8 cellular contexts compared by ENCODE assay signal in the genomic region with DNA sequence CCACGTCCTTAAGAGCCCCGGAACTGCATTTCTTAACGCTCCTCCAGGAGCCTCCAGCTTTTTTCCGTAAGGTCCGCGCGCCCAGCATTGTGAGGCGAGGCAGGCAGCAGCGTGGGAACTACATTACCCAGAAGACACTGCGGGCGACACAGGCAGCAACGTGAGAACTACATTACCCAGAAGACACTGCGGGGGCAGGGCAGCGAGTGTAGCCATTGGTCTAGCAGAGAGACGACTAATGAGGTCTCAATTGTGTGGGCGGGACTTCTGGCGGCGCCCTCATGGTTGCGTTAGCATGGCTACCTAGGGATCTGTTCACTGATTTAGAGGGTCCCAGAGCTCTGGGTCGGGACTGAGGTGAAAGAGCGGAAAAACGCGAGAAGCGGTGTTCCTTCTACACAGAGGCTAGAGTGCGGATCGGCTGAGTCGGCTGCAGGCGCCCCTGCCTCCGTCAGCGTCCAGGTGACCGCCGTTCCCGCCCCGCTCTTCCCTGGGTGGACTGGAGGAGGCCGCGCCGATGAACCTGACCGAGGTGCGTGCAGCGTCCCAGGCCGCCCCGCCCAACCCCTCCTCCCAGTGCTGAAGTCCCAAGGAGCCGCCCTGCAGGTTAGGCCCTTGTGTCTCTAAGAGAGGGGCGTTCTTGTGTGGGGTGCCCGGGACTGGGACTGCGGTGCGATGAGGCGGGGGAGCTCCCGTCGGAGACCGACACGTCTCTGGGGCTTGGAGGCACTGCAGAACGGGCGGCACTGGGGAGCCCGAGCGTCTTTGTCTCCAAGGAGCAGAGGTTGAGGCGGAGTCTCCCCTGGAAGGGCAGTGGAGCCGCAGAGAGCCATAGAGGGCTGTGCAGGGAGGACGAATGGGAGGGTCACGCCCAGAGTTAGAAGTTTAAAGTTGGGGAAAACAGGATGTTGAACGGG. TPM values are rescaled to one million over a fixed set of nuclear protein-coding genes. Genes with fewer than 3 reads are reported as not detected.
DNase-seq lines count a peak whose midpoint lies in the region; ATAC-seq and TF ChIP-seq lines count a peak whose summit lies in the region.

Gene ZNF749, plus strand, starts transcription at position 264 of the 917 bp plus-strand sequence. Its CDS starts 254 bp downstream, at position 518.

- no peaks in the 10 kb centered on the region for H4K20me1 ChIP-seq in H9 (ENCODE audit: control insufficient read depth, insufficient read depth, insufficient read length)

- peaks cover 8% of the 10 kb centered on the region for H3K23me2 ChIP-seq in H9 (ENCODE audit: insufficient read length, low read depth, low read length, poor library complexity, severe bottlenecking)

- peak within 1 kb of the TSS; percentile 88 for H3K4me3 ChIP-seq in fibroblast of pulmonary artery (replicated peaks; ENCODE audit: low read depth, low read length)

- H4K8ac ChIP-seq in H9 (replicated peaks; ENCODE audit: insufficient read length, low read depth, low read length), result no peak within 1 kb of the TSS

- H3K4me1 Mint-ChIP-seq in H9, result peaks cover 16 to 20% of the 10 kb centered on the region in 2 experiments
- H3K4me1 Mint-ChIP-seq in activated T-helper 2 cell treated with anti-CD3 and anti-CD28 coated beads, Interferon-gamma antibody, Interleukin-2, Interleukin-4, amounts not matched to agents 10 μg/mL and 5 μg/mL and 100 μg/mL, durations not matched to agents 14 hours and 24 hours and 36 hours (ENCODE audit: low read depth), result peaks cover 16% of the 10 kb centered on the region
- peaks cover 21 to 41% of the 10 kb centered on the region in 2 donors for H3K4me1 Mint-ChIP-seq in natural killer cell

- peaks cover 38% of the 10 kb centered on the region for H3K79me2 ChIP-seq in H9 (ENCODE audit: insufficient read depth, low read length)

- intact Hi-C loops in activated T-helper 2 cell treated with anti-CD3 and anti-CD28 coated beads, Interferon-gamma antibody, Interleukin-2, Interleukin-4, amounts not matched to agents 10 μg/mL and 5 μg/mL and 100 μg/mL, durations not matched to agents 14 hours and 24 hours and 36 hours (cut with micrococcal nuclease), result loop anchor here (1.0 kb wide), 5 partner anchors 24 to 747 kb away; partner anchors contain the start of genes TRAPPC2B, ZNF134, ZNF17 and ZNF547
- intact Hi-C loops in natural killer cell (cut with micrococcal nuclease), result loop anchor here (1.0 kb wide), 5 partner anchors 24 to 246 kb away; partner anchors contain the start of genes ZNF17, ZNF548, ZNF550 and ZNF551

- no peak within 1 kb of the TSS for H3K56ac ChIP-seq in H9 (ENCODE audit: insufficient read length, low read depth, low read length)

- H3K79me1 ChIP-seq in H9 (ENCODE audit: insufficient read depth, low read depth, low read length, poor library complexity, severe bottlenecking), result peaks cover 11% of the 10 kb centered on the region

- peak within 1 kb of the TSS; percentile 97 for H3K14ac ChIP-seq in H9 (ENCODE audit: insufficient read depth, low read length)

- H3K4ac ChIP-seq in H9 (ENCODE audit: low read depth, low read length), result no peak within 1 kb of the TSS

- no peak within 1 kb of the TSS for H3K23ac ChIP-seq in H9 (ENCODE audit: insufficient read length, low read depth, low read length)

- H3K36me3 Mint-ChIP-seq in H9 (ENCODE audit: insufficient read depth in 1 of 3, low read depth in 3 of 3) (peaks cover 12 to 20% (median 19%) of the 10 kb centered on the region in 3 experiments), natural killer cell (peaks cover 9% of the 10 kb centered on the region)
- peaks cover 53% of the 10 kb centered on the region for H3K36me3 Mint-ChIP-seq in activated T-helper 2 cell treated with anti-CD3 and anti-CD28 coated beads, Interferon-gamma antibody, Interleukin-2, Interleukin-4, amounts not matched to agents 10 μg/mL and 5 μg/mL and 100 μg/mL, durations not matched to agents 14 hours and 24 hours and 36 hours (ENCODE audit: low read depth)

- H2BK120ac ChIP-seq in H9 (ENCODE audit: low read depth, low read length, poor library complexity, severe bottlenecking), result no peak within 1 kb of the TSS

- H3K27me3 Mint-ChIP-seq in H9 (ENCODE audit: low read depth) (peaks cover 1% of the 10 kb centered on the region; the same call in 1 of the 2 replicates), natural killer cell (ENCODE audit: low read depth in 2 of 2) (peaks cover 0 to 2% of the 10 kb centered on the region in 2 donors)
- H3K27me3 Mint-ChIP-seq in activated T-helper 2 cell treated with anti-CD3 and anti-CD28 coated beads, Interferon-gamma antibody, Interleukin-2, Interleukin-4, amounts not matched to agents 10 μg/mL and 5 μg/mL and 100 μg/mL, durations not matched to agents 14 hours and 24 hours and 36 hours (ENCODE audit: low read depth), result no peaks in the 10 kb centered on the region

- no peak within 1 kb of the TSS for H4K5ac ChIP-seq in H9 (ENCODE audit: insufficient read length, low read depth, low read length)

- no peak within 1 kb of the TSS for H3K27ac ChIP-seq in H9 (ENCODE audit: insufficient read length, low read depth, low read length)

- H3K4me3 Mint-ChIP-seq in H9 (peak within 1 kb of the TSS; percentile 91 to 96), natural killer cell (peak within 1 kb of the TSS; percentile 99)
- peak within 1 kb of the TSS; percentile 98 for H3K4me3 Mint-ChIP-seq in activated T-helper 2 cell treated with anti-CD3 and anti-CD28 coated beads, Interferon-gamma antibody, Interleukin-2, Interleukin-4, amounts not matched to agents 10 μg/mL and 5 μg/mL and 100 μg/mL, durations not matched to agents 14 hours and 24 hours and 36 hours (ENCODE audit: low read depth)

- DNase-seq in ELR (ENCODE audit: low read depth), result peak; percentile 98
- peak; percentile 99 for DNase-seq in H9
- DNase-seq in M059J (ENCODE audit: low read depth), result peak; percentile 98
- peak; percentile 96 for DNase-seq in activated T-helper 2 cell treated with anti-CD3 and anti-CD28 coated beads, Interferon-gamma antibody, Interleukin-2, Interleukin-4, amounts not matched to agents 10 μg/mL and 5 μg/mL and 100 μg/mL, durations not matched to agents 14 hours and 24 hours and 36 hours (ENCODE audit: low spot score)
- peak; percentile 99 for DNase-seq in fibroblast of pulmonary artery (ENCODE audit: low read depth)
- peak; percentile 92 for DNase-seq in natural killer cell
- DNase-seq in stimulated activated naive CD4-positive, alpha-beta T cell (lab: John Stamatoyannopoulos, UW), result peak; percentile 87 to 98 (median 96)

- ATAC-seq in natural killer cell, result peak; percentile 99 to 100 (median 100)

- no peak for TF ChIP-seq CTCF in H9 (conservative IDR thresholded peaks at IDR 0.05)
- no peak for TF ChIP-seq CTCF in fibroblast of pulmonary artery (IDR thresholded peaks at IDR 0.05; ENCODE audit: low read length, missing control alignments)
- TF ChIP-seq CTCF in natural killer cell (IDR thresholded peaks at IDR 0.05), result no peak

- H2BK12ac ChIP-seq in H9 (ENCODE audit: insufficient read length, low read depth, low read length), result no peak within 1 kb of the TSS

- no peak within 1 kb of the TSS for H2BK5ac ChIP-seq in H9 (ENCODE audit: insufficient read length, low read length)

- H3T11ph ChIP-seq in H9 (ENCODE audit: low read length), result peak within 1 kb of the TSS; percentile 57

- H2BK20ac ChIP-seq in H9 (ENCODE audit: low read depth, low read length, poor library complexity, severe bottlenecking), result no peak within 1 kb of the TSS

- H3K9me3 Mint-ChIP-seq in H9 (peaks cover 0 to 6% of the 10 kb centered on the region in 2 experiments; a peak in 4 of 5 replicates), natural killer cell (peaks cover 2 to 3% of the 10 kb centered on the region in 2 donors)
- peaks cover 52% of the 10 kb centered on the region for H3K9me3 Mint-ChIP-seq in activated T-helper 2 cell treated with anti-CD3 and anti-CD28 coated beads, Interferon-gamma antibody, Interleukin-2, Interleukin-4, amounts not matched to agents 10 μg/mL and 5 μg/mL and 100 μg/mL, durations not matched to agents 14 hours and 24 hours and 36 hours

- H2AFZ ChIP-seq in H9 (ENCODE audit: low read length), result peak within 1 kb of the TSS; percentile 12

- peaks cover 5% of the 10 kb centered on the region; the same call in 1 of the 2 replicates for H3K4me1 ChIP-seq in H9 (ENCODE audit: insufficient read depth, low read length)

- no CpG with 5 or more reads among the region's 61 CpGs for WGBS in H9 (ENCODE audit: extremely low coverage, insufficient read length, low lambda C conversion rate)

- H3K27ac Mint-ChIP-seq in H9, result peak within 1 kb of the TSS; percentile 96 to 99 (median 97)
- peak within 1 kb of the TSS; percentile 96 for H3K27ac Mint-ChIP-seq in activated T-helper 2 cell treated with anti-CD3 and anti-CD28 coated beads, Interferon-gamma antibody, Interleukin-2, Interleukin-4, amounts not matched to agents 10 μg/mL and 5 μg/mL and 100 μg/mL, durations not matched to agents 14 hours and 24 hours and 36 hours
- H3K27ac Mint-ChIP-seq in natural killer cell, result peak within 1 kb of the TSS; percentile 87 to 88

- H3K27me3 ChIP-seq in H9 (ENCODE audit: insufficient read depth, low read length), result no peaks in the 10 kb centered on the region

- no peak within 1 kb of the TSS for H4K91ac ChIP-seq in H9 (ENCODE audit: insufficient read length, low read depth, low read length)

- H2BK15ac ChIP-seq in H9 (ENCODE audit: low read depth, low read length), result no peak within 1 kb of the TSS

- H3K9me3 ChIP-seq in H9 (ENCODE audit: control insufficient read depth, low read depth, low read length), result no peaks in the 10 kb centered on the region

- peak; percentile 64 for TF ChIP-seq POLR2A in Raji (IDR thresholded peaks at IDR 0.05; ENCODE audit: insufficient read depth, low read depth, low read length)

- H3K18ac ChIP-seq in H9 (ENCODE audit: insufficient read length, low read depth, low read length), result peak within 1 kb of the TSS; percentile 95

- no peak within 1 kb of the TSS for H2AK5ac ChIP-seq in H9 (ENCODE audit: insufficient read length, low read length)

- peak within 1 kb of the TSS; percentile 95 for H3K9ac ChIP-seq in H9 (ENCODE audit: extremely low read depth, insufficient read length, low read length)

- peak within 1 kb of the TSS; percentile 99 for H3K4me2 ChIP-seq in H9 (ENCODE audit: insufficient read depth, insufficient read length, low read length)

RNA-seq across cellular contexts. Expression of gene ZNF749, which starts in this region (rescaled TPM):
- total RNA-seq in H9 (2021) (25.0 and 27.8 TPM in 2 replicates), natural killer cell (1 to 10 TPM; 7.0 to 9.8 (median 7.8) TPM)
- total RNA-seq in M059J (2014; rRNA removed; shearing (Covaris generic)), result 3.2 and 7.0 TPM in 2 replicates
- 21.0 and 21.5 TPM in 2 replicates for total RNA-seq in activated T-helper 2 cell treated with anti-CD3 and anti-CD28 coated beads, Interferon-gamma antibody, Interleukin-2, Interleukin-4, amounts not matched to agents 10 μg/mL and 5 μg/mL and 100 μg/mL, durations not matched to agents 14 hours and 24 hours and 36 hours
